Comparison of ENCODE assay signal across 8 cellular contexts in genomic region chr10:89250814-89251416, GRCh38. TPM values are rescaled to one million over a fixed set of nuclear protein-coding genes. Genes with fewer than 3 reads are reported as not detected.
DNase-seq lines count a peak whose midpoint lies in the region; ATAC-seq and TF ChIP-seq lines count a peak whose summit lies in the region.

No MANE protein-coding gene starts in this region.

- H3K79me2 ChIP-seq in H9 (ENCODE audit: insufficient read depth, low read length): no peaks in the 10 kb centered on the region; the same call in 1 of the 2 replicates

- H3K4me3 Mint-ChIP-seq in H9 (peak overlapping the region; percentile 78 to 87), immature natural killer cell (peak overlapping the region; percentile 88 to 90 (median 88))
- peak overlapping the region; percentile 86 for H3K4me3 Mint-ChIP-seq in activated CD4-positive, alpha-beta memory T cell treated with anti-CD3 and anti-CD28 coated beads, Interleukin-2, amount 10 ng/mL, durations not matched to agents 7 days and 5 days

- H4K20me1 ChIP-seq in H9 (ENCODE audit: control insufficient read depth, insufficient read depth, insufficient read length): no peaks in the 10 kb centered on the region

- no peak overlapping the region for H2BK120ac ChIP-seq in H9 (ENCODE audit: low read depth, low read length, poor library complexity, severe bottlenecking)

- H3K9ac ChIP-seq in H9 (ENCODE audit: extremely low read depth, insufficient read length, low read length): peak overlapping the region; percentile 1

- H3K18ac ChIP-seq in H9 (ENCODE audit: insufficient read length, low read depth, low read length): no peak overlapping the region

- H2BK5ac ChIP-seq in H9 (ENCODE audit: insufficient read length, low read length): no peak overlapping the region

- peak overlapping the region; percentile 94 for H3K4me3 ChIP-seq in thoracic aorta

- no peak overlapping the region for H4K91ac ChIP-seq in H9 (ENCODE audit: insufficient read length, low read depth, low read length)

- H3K9me3 Mint-ChIP-seq in H9: peaks cover 27 to 28% of the 10 kb centered on the region in 2 experiments
- peaks cover 20% of the 10 kb centered on the region for H3K9me3 Mint-ChIP-seq in activated CD4-positive, alpha-beta memory T cell treated with anti-CD3 and anti-CD28 coated beads, Interleukin-2, amount 10 ng/mL, durations not matched to agents 7 days and 5 days
- H3K9me3 Mint-ChIP-seq in immature natural killer cell: peaks cover 0 to 2% (median 0%) of the 10 kb centered on the region in 6 donors

- no peak overlapping the region for H4K8ac ChIP-seq in H9 (replicated peaks; ENCODE audit: insufficient read length, low read depth, low read length)

- no peak overlapping the region for H3K4ac ChIP-seq in H9 (ENCODE audit: low read depth, low read length)

- DNase-seq in AG08395 (ENCODE audit: low spot score) (peak; percentile 44), H9 (no peak), immature natural killer cell (peak in 1 of 3 donors; percentile 1), thoracic aorta (ENCODE audit: low spot score) (no peak), iPS-NIHi11 (ENCODE audit: low spot score) (no peak), NCI-H2081 treated with DMSO at 0.1 percent for 48 hours (lab: John Stamatoyannopoulos, UW) (no peak)
- no peak for DNase-seq in activated CD4-positive, alpha-beta memory T cell treated with anti-CD3 and anti-CD28 coated beads, Interleukin-2, amount 10 ng/mL, durations not matched to agents 7 days and 5 days

- H2BK20ac ChIP-seq in H9 (ENCODE audit: low read depth, low read length, poor library complexity, severe bottlenecking): no peak overlapping the region

- no CpG with 5 or more reads among the region's 14 CpGs for WGBS in H9 (ENCODE audit: extremely low coverage, insufficient read length, low lambda C conversion rate)

- no peak overlapping the region for H3K27ac ChIP-seq in H9 (ENCODE audit: insufficient read length, low read depth, low read length)
- peak overlapping the region; percentile 77 to 79 for H3K27ac ChIP-seq in thoracic aorta

- peaks cover 6% of the 10 kb centered on the region for H3K27me3 Mint-ChIP-seq in H9 (ENCODE audit: low read depth)
- H3K27me3 Mint-ChIP-seq in activated CD4-positive, alpha-beta memory T cell treated with anti-CD3 and anti-CD28 coated beads, Interleukin-2, amount 10 ng/mL, durations not matched to agents 7 days and 5 days: peaks cover 5% of the 10 kb centered on the region
- H3K27me3 Mint-ChIP-seq in immature natural killer cell (ENCODE audit: low read depth in 3 of 3): peaks cover 0 to 5% (median 1%) of the 10 kb centered on the region in 3 donors

- H3K56ac ChIP-seq in H9 (ENCODE audit: insufficient read length, low read depth, low read length): no peak overlapping the region

- H3K4me2 ChIP-seq in H9 (ENCODE audit: insufficient read depth, insufficient read length, low read length): peak overlapping the region; percentile 90

- H3K27ac Mint-ChIP-seq in H9 (no peak overlapping the region), immature natural killer cell (peak overlapping the region; percentile 59 to 86 (median 81))
- H3K27ac Mint-ChIP-seq in activated CD4-positive, alpha-beta memory T cell treated with anti-CD3 and anti-CD28 coated beads, Interleukin-2, amount 10 ng/mL, durations not matched to agents 7 days and 5 days: peak overlapping the region; percentile 12

- H2AFZ ChIP-seq in H9 (ENCODE audit: low read length): no peak overlapping the region

- H3K23ac ChIP-seq in H9 (ENCODE audit: insufficient read length, low read depth, low read length): no peak overlapping the region

- TF ChIP-seq CTCF in H9 (conservative IDR thresholded peaks at IDR 0.05) (no peak), thoracic aorta (IDR thresholded peaks at IDR 0.05) (no peak)

- H3K36me3 Mint-ChIP-seq in H9 (ENCODE audit: insufficient read depth in 1 of 3, low read depth in 3 of 3): peaks cover 2 to 25% (median 12%) of the 10 kb centered on the region in 3 experiments; a peak in 6 of 7 replicates
- peaks cover 11% of the 10 kb centered on the region for H3K36me3 Mint-ChIP-seq in activated CD4-positive, alpha-beta memory T cell treated with anti-CD3 and anti-CD28 coated beads, Interleukin-2, amount 10 ng/mL, durations not matched to agents 7 days and 5 days (ENCODE audit: low read depth)
- H3K36me3 Mint-ChIP-seq in immature natural killer cell: peaks cover 0 to 2% (median 0%) of the 10 kb centered on the region in 3 donors

- no peaks in the 10 kb centered on the region for H3K79me1 ChIP-seq in H9 (ENCODE audit: insufficient read depth, low read depth, low read length, poor library complexity, severe bottlenecking)

- H3K14ac ChIP-seq in H9 (ENCODE audit: insufficient read depth, low read length): no peak overlapping the region

- CTCF ChIA-PET in activated CD4-positive, alpha-beta memory T cell treated with anti-CD3 and anti-CD28 coated beads, Interleukin-2, amount 10 ng/mL, durations not matched to agents 7 days and 5 days (lab: Charles Lee): interaction anchor here (1.3 to 2.2 kb wide), 4 partner anchors 7 to 164 kb away, joined by 3 to 9 read pairs (median 5); partner anchors contain the start of gene IFIT5

- POLR2A ChIA-PET in activated CD4-positive, alpha-beta memory T cell treated with anti-CD3 and anti-CD28 coated beads, Interleukin-2, amount 10 ng/mL, durations not matched to agents 7 days and 5 days (lab: Charles Lee): interaction anchor here (0.8 to 2.5 kb wide), 11 partner anchors 10 to 451 kb away, joined by 3 to 25 read pairs (median 5); partner anchors contain the start of genes FAS, IFIT1, IFIT2 and IFIT5

- no peaks in the 10 kb centered on the region for H3K36me3 ChIP-seq in thoracic aorta

- no peak overlapping the region for H3T11ph ChIP-seq in H9 (ENCODE audit: low read length)

- H2AK5ac ChIP-seq in H9 (ENCODE audit: insufficient read length, low read length): no peak overlapping the region

- H3K4me1 Mint-ChIP-seq in H9 (peaks cover 10% of the 10 kb centered on the region in 2 experiments), immature natural killer cell (peaks cover 15 to 30% of the 10 kb centered on the region in 2 donors)
- peaks cover 25% of the 10 kb centered on the region for H3K4me1 Mint-ChIP-seq in activated CD4-positive, alpha-beta memory T cell treated with anti-CD3 and anti-CD28 coated beads, Interleukin-2, amount 10 ng/mL, durations not matched to agents 7 days and 5 days

- no peak for ATAC-seq in thoracic aorta (ENCODE audit: insufficient number of reproducible peaks, low FRiP score, low read depth)
- ATAC-seq in HG03025 (IDR thresholded peaks at IDR 0.05; ENCODE audit: low FRiP score, unreplicated experiment): no peak

- H3K9me3 ChIP-seq in H9 (ENCODE audit: control insufficient read depth, low read depth, low read length) (peaks cover 9% of the 10 kb centered on the region), thoracic aorta (no peaks in the 10 kb centered on the region)

- peaks cover 6% of the 10 kb centered on the region for H3K23me2 ChIP-seq in H9 (ENCODE audit: insufficient read length, low read depth, low read length, poor library complexity, severe bottlenecking)

- H4K5ac ChIP-seq in H9 (ENCODE audit: insufficient read length, low read depth, low read length): no peak overlapping the region

- H2BK15ac ChIP-seq in H9 (ENCODE audit: low read depth, low read length): no peak overlapping the region

- H3K27me3 ChIP-seq in H9 (ENCODE audit: insufficient read depth, low read length): no peaks in the 10 kb centered on the region
- no peaks in the 10 kb centered on the region for H3K27me3 ChIP-seq in thoracic aorta (replicated peaks; ENCODE audit: insufficient read depth)

- no peak overlapping the region for H2BK12ac ChIP-seq in H9 (ENCODE audit: insufficient read length, low read depth, low read length)

- H3K4me1 ChIP-seq in H9 (ENCODE audit: insufficient read depth, low read length) (no peaks in the 10 kb centered on the region), thoracic aorta (ENCODE audit: control insufficient read depth in 1 of 2, low read depth in 2 of 2) (peaks cover 0 to 12% of the 10 kb centered on the region in 2 donors)

RNA-seq across cellular contexts. Expression of gene LIPA, which starts 0.7 kb away (rescaled TPM):
- total RNA-seq in H9 (2021) (20.0 and 20.9 TPM in 2 replicates), thoracic aorta (10 to 100 TPM; 39.7 to 44.2 TPM)
- total RNA-seq in activated CD4-positive, alpha-beta memory T cell treated with anti-CD3 and anti-CD28 coated beads, Interleukin-2, amount 10 ng/mL, durations not matched to agents 7 days and 5 days: 10 to 100 TPM; 40.3 to 42.4 TPM
- 100 to 1,000 TPM; 120 to 196 (median 125) TPM for polyA plus RNA-seq in immature natural killer cell

RNA-seq across cellular contexts. Expression of gene CH25H, which starts 43.8 kb away (rescaled TPM):
- total RNA-seq in H9 (2021) (0.88 and 1.0 TPM in 2 replicates), thoracic aorta (1 to 10 TPM; 2.7 to 5.6 TPM)
- total RNA-seq in activated CD4-positive, alpha-beta memory T cell treated with anti-CD3 and anti-CD28 coated beads, Interleukin-2, amount 10 ng/mL, durations not matched to agents 7 days and 5 days: not detected
- polyA plus RNA-seq in immature natural killer cell: under 1 TPM in 1 of 3 donors, not detected in 2; 0.27 TPM

RNA-seq across cellular contexts. Expression of gene IFIT2, which starts 50.9 kb away (rescaled TPM):
- total RNA-seq in H9 (2021): 0.09 TPM in 1 of 2 replicates, not detected in the other
- 10 to 100 TPM; 14.6 to 14.8 TPM for total RNA-seq in activated CD4-positive, alpha-beta memory T cell treated with anti-CD3 and anti-CD28 coated beads, Interleukin-2, amount 10 ng/mL, durations not matched to agents 7 days and 5 days
- polyA plus RNA-seq in immature natural killer cell: 10 to 100 TPM; 10.3 to 20.8 (median 13.9) TPM
- 10 to 100 TPM in 1 of 2 donors, 1 to 10 TPM in 1; 5.9 to 17.1 TPM for total RNA-seq in thoracic aorta

Comparison
In these comparisons a context has a peak if more than half of its experiments do, and no peak if none do; other contexts are left out.
1. H3K27ac Mint-ChIP-seq: peak in activated CD4-positive, alpha-beta memory T cell treated with anti-CD3 and anti-CD28 coated beads, Interleukin-2, amount 10 ng/mL, durations not matched to agents 7 days and 5 days (single experiment) and immature natural killer cell (6 of 6); none in H9 (0 of 3).
2. Peak in every context shown above with its lines, with median percentiles within 50 percentile points of each other: H3K4me3 Mint-ChIP-seq.